8 cellular contexts compared by ENCODE assay signal in genomic region chr17:45893725-45894021, GRCh38. TPM values are rescaled to one million over a fixed set of nuclear protein-coding genes. Genes with fewer than 3 reads are reported as not detected.
DNase-seq lines count a peak whose midpoint lies in the region; ATAC-seq and TF ChIP-seq lines count a peak whose summit lies in the region.

No MANE protein-coding gene starts in this region.

- no peak for ATAC-seq in natural killer cell treated with Interleukin-12 subunit alpha and Interleukin-12 subunit beta and Interleukin-15 and Interleukin-18, amount 100 ng/mL, for 72 hours
- ATAC-seq in GM18520 (IDR thresholded peaks at IDR 0.05; ENCODE audit: unreplicated experiment) (no peak), HG02938 (IDR thresholded peaks at IDR 0.05; ENCODE audit: unreplicated experiment) (no peak)

- H3K27ac ChIP-seq in HUES64 (ENCODE audit: low read depth, low read length) (no peak overlapping the region), coronary artery (no peak overlapping the region)

- H3K4me1 Mint-ChIP-seq in natural killer cell treated with Interleukin-12 subunit alpha and Interleukin-12 subunit beta and Interleukin-15 and Interleukin-18, amount 100 ng/mL, for 72 hours (ENCODE audit: low read depth in 2 of 2): peaks cover 6 to 10% of the 10 kb centered on the region in 2 donors

- TF ChIP-seq CTCF in AG10803 (conservative IDR thresholded peaks at IDR 0.05; ENCODE audit: low read length): no peak
- TF ChIP-seq CTCF in coronary artery (IDR thresholded peaks at IDR 0.05): no peak

- no peaks in the 10 kb centered on the region for H3K9me3 ChIP-seq in HUES64 (ENCODE audit: insufficient read depth, low read depth, low read length)

- no peaks in the 10 kb centered on the region for H3K9me3 Mint-ChIP-seq in natural killer cell treated with Interleukin-12 subunit alpha and Interleukin-12 subunit beta and Interleukin-15 and Interleukin-18, amount 100 ng/mL, for 72 hours

- peak overlapping the region; percentile 77 for H3K4me3 Mint-ChIP-seq in natural killer cell treated with Interleukin-12 subunit alpha and Interleukin-12 subunit beta and Interleukin-15 and Interleukin-18, amount 100 ng/mL, for 72 hours

- H3K9ac ChIP-seq in HUES64 (ENCODE audit: low read depth, low read length): peak overlapping the region; percentile 76

- H3K27me3 ChIP-seq in HUES64 (ENCODE audit: insufficient read depth, low read length): peaks cover 82% of the 10 kb centered on the region

- H3K27ac Mint-ChIP-seq in natural killer cell treated with Interleukin-12 subunit alpha and Interleukin-12 subunit beta and Interleukin-15 and Interleukin-18, amount 100 ng/mL, for 72 hours: peak overlapping the region in 1 of 2 donors; percentile 53

- H3K4me3 ChIP-seq in AG10803 (ENCODE audit: low read length): peak overlapping the region; percentile 64
- peak overlapping the region; percentile 66 for H3K4me3 ChIP-seq in HUES64 (ENCODE audit: low read length)
- H3K4me3 ChIP-seq in coronary artery: peak overlapping the region; percentile 97

- peaks cover 5% of the 10 kb centered on the region for H3K4me1 ChIP-seq in HUES64 (ENCODE audit: insufficient read depth, low read length)

- WGBS in HUES64: 79% methylated on average over 7 of the region's 7 CpGs

- H3K27me3 Mint-ChIP-seq in natural killer cell treated with Interleukin-12 subunit alpha and Interleukin-12 subunit beta and Interleukin-15 and Interleukin-18, amount 100 ng/mL, for 72 hours: peaks cover 20 to 21% of the 10 kb centered on the region in 2 donors

- no peaks in the 10 kb centered on the region for H3K36me3 ChIP-seq in HUES64 (ENCODE audit: insufficient read depth, low read length)

- H3K36me3 Mint-ChIP-seq in natural killer cell treated with Interleukin-12 subunit alpha and Interleukin-12 subunit beta and Interleukin-15 and Interleukin-18, amount 100 ng/mL, for 72 hours: no peaks in the 10 kb centered on the region

- DNase-seq in AG10803 (ENCODE audit: low read depth) (no peak), coronary artery (ENCODE audit: low spot score) (no peak), COLO829 (ENCODE audit: low spot score) (no peak), NCI-H1092 treated with DMSO at 0.1 percent for 48 hours (lab: John Stamatoyannopoulos, UW) (no peak)
- no peak for DNase-seq in natural killer cell treated with Interleukin-12 subunit alpha and Interleukin-12 subunit beta and Interleukin-15 and Interleukin-18, amount 100 ng/mL, for 72 hours (ENCODE audit: low spot score)

RNA-seq across cellular contexts. Expression of gene MAPT, which starts 0.7 kb away (rescaled TPM):
- 0.55 TPM for polyA plus RNA-seq in HUES64 (2013, experiment 1 of 2)
- 2.3 TPM for polyA plus RNA-seq in HUES64 (2013, experiment 2 of 2)
- total RNA-seq in natural killer cell treated with Interleukin-12 subunit alpha and Interleukin-12 subunit beta and Interleukin-15 and Interleukin-18, amount 100 ng/mL, for 72 hours: under 1 TPM; 0.14 to 0.17 TPM

RNA-seq across cellular contexts. Expression of gene SPPL2C, which starts 49.0 kb away (rescaled TPM):
- polyA plus RNA-seq in HUES64 (2013, experiment 1 of 2): not detected
- not detected for polyA plus RNA-seq in HUES64 (2013, experiment 2 of 2)
- total RNA-seq in natural killer cell treated with Interleukin-12 subunit alpha and Interleukin-12 subunit beta and Interleukin-15 and Interleukin-18, amount 100 ng/mL, for 72 hours: not detected
